In the genomic region with DNA sequence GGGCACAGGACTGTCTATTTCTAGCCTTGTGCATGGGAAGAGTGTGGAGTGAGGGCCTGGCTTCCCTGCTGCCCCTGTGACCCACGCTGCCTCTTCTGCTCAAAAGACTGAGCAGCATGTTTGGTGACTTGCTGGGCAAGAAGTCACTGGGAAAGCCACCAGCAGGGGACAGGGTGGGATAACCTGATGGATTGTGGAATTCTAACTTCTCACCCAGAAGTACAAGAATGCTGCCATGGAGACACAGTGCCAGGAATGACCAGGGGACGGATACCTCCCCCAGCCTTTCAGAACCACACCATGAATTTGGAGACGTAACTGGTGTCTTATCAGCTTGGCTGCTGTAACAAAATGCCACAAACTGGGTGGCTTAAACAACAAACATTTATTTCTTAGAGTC, we compare ENCODE assay signal across 28 cellular contexts. TPM values are rescaled to one million over a fixed set of nuclear protein-coding genes. Genes with fewer than 3 reads are reported as not detected.
"Had no signal": no experiment of that assay in that cellular context is flagged by ENCODE, and none has a peak within 500 bp of the region (broad histone marks: within the 10 kb centered on the region; RNA-seq: fewer than 3 reads in every experiment).

No MANE protein-coding gene starts in this region.

- H3K27ac Mint-ChIP-seq: T-cell had no signal

- H3K4me3 Mint-ChIP-seq: T-cell had no signal

- H3K27me3 ChIP-seq: MG63 had no signal

- H3K9me3 Mint-ChIP-seq: T-cell had no signal

- H3K27ac ChIP-seq: HL-60, RWPE1 had no signal

- H3K9ac ChIP-seq: SK-N-SH had no signal

- H3K4me3 ChIP-seq: MG63 had no signal

- H3K4me1 Mint-ChIP-seq: T-cell had no signal

- H3K36me3 ChIP-seq: MG63 had no signal

- ATAC-seq: Panc1, PC-3, T-cell had no signal

- FAIRE-seq: HTR-8/SVneo had no signal

- DNase-seq: IMR-90, Karpas-422, KG1, MG63, NCI-H1092, NCI-H1105 treated with DMSO at 0.1 percent for 48 hours, NCI-H1417 treated with DMSO at 0.1 percent for 48 hours, NCI-H146, NCI-H1694 treated with DMSO at 0.1 percent for 48 hours, NCI-H1930, NCI-H2081, NCI-H2107, NCI-H2227 treated with DMSO at 0.1 percent for 48 hours, NCI-H524, NCI-H526 treated with DMSO at 0.1 percent for 48 hours, NCI-H774, PC-3, SHP77, SK-N-SH, SW 1271, T-cell had no signal

- H3K9me3 ChIP-seq: MG63, SK-N-SH had no signal

- H3K36me3 Mint-ChIP-seq: T-cell had no signal

RNA-seq across cellular contexts. Expression of a gene that starts 28.4 kb away (rescaled TPM):
- total RNA-seq: IMR-90, NCI-H460, OCI-LY7, PC-3, SK-MEL-5, T-cell had no signal
- polyA plus RNA-seq: IMR-90, SK-N-SH had no signal

RNA-seq across cellular contexts. Expression of a gene that starts 40.9 kb away (rescaled TPM):
- total RNA-seq: OCI-LY7 had no signal
